8 cellular contexts compared by ENCODE assay signal in genomic region chr6:143510991-143511891, GRCh38. TPM values are rescaled to one million over a fixed set of nuclear protein-coding genes. Genes with fewer than 3 reads are reported as not detected.
DNase-seq lines count a peak whose midpoint lies in the region; ATAC-seq and TF ChIP-seq lines count a peak whose summit lies in the region.

Gene FUCA2 (minus strand): TSS chr6:143511720. CDS start chr6:143511634, 86 bp downstream.

- peak; percentile 66 for ATAC-seq in GM19035 (IDR thresholded peaks at IDR 0.05; ENCODE audit: unreplicated experiment)
- peak; percentile 63 for ATAC-seq in HG03354 (IDR thresholded peaks at IDR 0.05; ENCODE audit: poor library complexity, severe bottlenecking, unreplicated experiment)
- ATAC-seq in naive thymus-derived CD4-positive, alpha-beta T cell = peak; percentile 82
- ATAC-seq in stimulated activated effector memory CD8-positive, alpha-beta T cell treated with anti-CD3 and anti-CD28 coated beads, Interleukin-12 subunit alpha, Interleukin-12 subunit beta, amount 100 ng/mL, for 72 hours = peak; percentile 89

- peak within 1 kb of the TSS; percentile 93 for H3K4me3 Mint-ChIP-seq in activated T-helper 2 cell treated with anti-CD3 and anti-CD28 coated beads, Interferon-gamma antibody, Interleukin-2, Interleukin-4, amounts not matched to agents 10 μg/mL and 5 μg/mL and 100 μg/mL, durations not matched to agents 14 hours and 24 hours and 36 hours (ENCODE audit: low read depth)
- peak within 1 kb of the TSS; percentile 87 to 97 (median 92) for H3K4me3 Mint-ChIP-seq in naive thymus-derived CD4-positive, alpha-beta T cell
- peak within 1 kb of the TSS; percentile 92 for H3K4me3 Mint-ChIP-seq in stimulated activated effector memory CD8-positive, alpha-beta T cell treated with anti-CD3 and anti-CD28 coated beads, Interleukin-12 subunit alpha, Interleukin-12 subunit beta, amount 100 ng/mL, for 72 hours

- no peaks in the 10 kb centered on the region for H3K27me3 ChIP-seq in Peyer's patch
- no peaks in the 10 kb centered on the region for H3K27me3 ChIP-seq in naive thymus-derived CD4-positive, alpha-beta T cell (ENCODE audit: control insufficient read depth in 2 of 2, insufficient read depth in 2 of 2, low read length in 2 of 2)

- H3K27ac ChIP-seq in Peyer's patch = peak within 1 kb of the TSS; percentile 85 to 91 (median 89)
- peak within 1 kb of the TSS; percentile 69 for H3K27ac ChIP-seq in naive thymus-derived CD4-positive, alpha-beta T cell (ENCODE audit: low read depth, low read length)

- H3K27ac Mint-ChIP-seq in activated T-helper 2 cell treated with anti-CD3 and anti-CD28 coated beads, Interferon-gamma antibody, Interleukin-2, Interleukin-4, amounts not matched to agents 10 μg/mL and 5 μg/mL and 100 μg/mL, durations not matched to agents 14 hours and 24 hours and 36 hours = peak within 1 kb of the TSS; percentile 92
- H3K27ac Mint-ChIP-seq in naive thymus-derived CD4-positive, alpha-beta T cell = peak within 1 kb of the TSS; percentile 79 to 97 (median 89)
- peak within 1 kb of the TSS; percentile 97 for H3K27ac Mint-ChIP-seq in stimulated activated effector memory CD8-positive, alpha-beta T cell treated with anti-CD3 and anti-CD28 coated beads, Interleukin-12 subunit alpha, Interleukin-12 subunit beta, amount 100 ng/mL, for 72 hours

- peak; percentile 88 to 94 for TF ChIP-seq POLR2A in Peyer's patch (IDR thresholded peaks at IDR 0.05)

- H3K4me1 ChIP-seq in Peyer's patch = peaks cover 0 to 32% (median 1%) of the 10 kb centered on the region in 4 donors
- peaks cover 0 to 4% of the 10 kb centered on the region in 2 donors for H3K4me1 ChIP-seq in naive thymus-derived CD4-positive, alpha-beta T cell (ENCODE audit: control insufficient read depth in 2 of 2, insufficient read depth in 2 of 2, low read length in 2 of 2)

- peaks cover 28% of the 10 kb centered on the region for H3K36me3 Mint-ChIP-seq in activated T-helper 2 cell treated with anti-CD3 and anti-CD28 coated beads, Interferon-gamma antibody, Interleukin-2, Interleukin-4, amounts not matched to agents 10 μg/mL and 5 μg/mL and 100 μg/mL, durations not matched to agents 14 hours and 24 hours and 36 hours (ENCODE audit: low read depth)
- H3K36me3 Mint-ChIP-seq in naive thymus-derived CD4-positive, alpha-beta T cell = peaks cover 0 to 24% (median 15%) of the 10 kb centered on the region in 5 donors
- peaks cover 7% of the 10 kb centered on the region for H3K36me3 Mint-ChIP-seq in stimulated activated effector memory CD8-positive, alpha-beta T cell treated with anti-CD3 and anti-CD28 coated beads, Interleukin-12 subunit alpha, Interleukin-12 subunit beta, amount 100 ng/mL, for 72 hours

- H3K9me3 Mint-ChIP-seq in activated T-helper 2 cell treated with anti-CD3 and anti-CD28 coated beads, Interferon-gamma antibody, Interleukin-2, Interleukin-4, amounts not matched to agents 10 μg/mL and 5 μg/mL and 100 μg/mL, durations not matched to agents 14 hours and 24 hours and 36 hours = no peaks in the 10 kb centered on the region
- peaks cover 0 to 4% (median 0%) of the 10 kb centered on the region in 11 donors for H3K9me3 Mint-ChIP-seq in naive thymus-derived CD4-positive, alpha-beta T cell
- no peaks in the 10 kb centered on the region for H3K9me3 Mint-ChIP-seq in stimulated activated effector memory CD8-positive, alpha-beta T cell treated with anti-CD3 and anti-CD28 coated beads, Interleukin-12 subunit alpha, Interleukin-12 subunit beta, amount 100 ng/mL, for 72 hours

- H3K4me1 Mint-ChIP-seq in activated T-helper 2 cell treated with anti-CD3 and anti-CD28 coated beads, Interferon-gamma antibody, Interleukin-2, Interleukin-4, amounts not matched to agents 10 μg/mL and 5 μg/mL and 100 μg/mL, durations not matched to agents 14 hours and 24 hours and 36 hours (ENCODE audit: low read depth) = peaks cover 29% of the 10 kb centered on the region
- peaks cover 14 to 43% (median 19%) of the 10 kb centered on the region in 7 donors for H3K4me1 Mint-ChIP-seq in naive thymus-derived CD4-positive, alpha-beta T cell
- H3K4me1 Mint-ChIP-seq in stimulated activated effector memory CD8-positive, alpha-beta T cell treated with anti-CD3 and anti-CD28 coated beads, Interleukin-12 subunit alpha, Interleukin-12 subunit beta, amount 100 ng/mL, for 72 hours = peaks cover 8% of the 10 kb centered on the region

- POLR2A ChIA-PET in naive thymus-derived CD4-positive, alpha-beta T cell (lab: Charles Lee) = interaction anchor here (0.6 to 2.2 kb wide), 5 partner anchors 9 to 332 kb away, joined by 3 to 13 read pairs (median 4); partner anchors contain the start of genes ADAT2, LTV1 and PEX3

- H3K27me3 Mint-ChIP-seq in activated T-helper 2 cell treated with anti-CD3 and anti-CD28 coated beads, Interferon-gamma antibody, Interleukin-2, Interleukin-4, amounts not matched to agents 10 μg/mL and 5 μg/mL and 100 μg/mL, durations not matched to agents 14 hours and 24 hours and 36 hours (ENCODE audit: low read depth) = no peaks in the 10 kb centered on the region
- no peaks in the 10 kb centered on the region for H3K27me3 Mint-ChIP-seq in naive thymus-derived CD4-positive, alpha-beta T cell

- DNase-seq in Ammon's horn (ENCODE audit: low spot score) (peak; percentile 87), Peyer's patch (peak; percentile 73 to 95 (median 94)), fibroblast of mammary gland (ENCODE audit: low read depth) (peak; percentile 93)
- peak; percentile 66 for DNase-seq in activated T-helper 2 cell treated with anti-CD3 and anti-CD28 coated beads, Interferon-gamma antibody, Interleukin-2, Interleukin-4, amounts not matched to agents 10 μg/mL and 5 μg/mL and 100 μg/mL, durations not matched to agents 14 hours and 24 hours and 36 hours (ENCODE audit: low spot score)
- peak; percentile 35 to 72 (median 63) for DNase-seq in naive thymus-derived CD4-positive, alpha-beta T cell
- DNase-seq in stimulated activated effector memory CD8-positive, alpha-beta T cell treated with anti-CD3 and anti-CD28 coated beads, Interleukin-12 subunit alpha, Interleukin-12 subunit beta, amount 100 ng/mL, for 72 hours (ENCODE audit: low spot score in 2 of 2) = peak; percentile 44 to 82

- H3K4me3 ChIP-seq in Peyer's patch (peak within 1 kb of the TSS; percentile 74 to 81 (median 78)), fibroblast of mammary gland (ENCODE audit: control insufficient read depth, low read depth, low read length) (peak within 1 kb of the TSS; percentile 78)
- H3K4me3 ChIP-seq in naive thymus-derived CD4-positive, alpha-beta T cell (ENCODE audit: low read length) = peak within 1 kb of the TSS; percentile 74

- TF ChIP-seq CTCF in Peyer's patch (IDR thresholded peaks at IDR 0.05) (peak in 1 of 6 experiments; percentile 11), fibroblast of mammary gland (conservative IDR thresholded peaks at IDR 0.05; ENCODE audit: control insufficient read depth, insufficient read depth, low read depth, low read length) (no peak)

- intact Hi-C loops in activated T-helper 2 cell treated with anti-CD3 and anti-CD28 coated beads, Interferon-gamma antibody, Interleukin-2, Interleukin-4, amounts not matched to agents 10 μg/mL and 5 μg/mL and 100 μg/mL, durations not matched to agents 14 hours and 24 hours and 36 hours (cut with micrococcal nuclease) = loop anchor here (2.0 kb wide), 3 partner anchors 26 to 70 kb away; partner anchors contain the start of genes ADAT2 and PEX3
- intact Hi-C loops in naive thymus-derived CD4-positive, alpha-beta T cell (cut with micrococcal nuclease) = loop anchor here (1.0 to 10.0 kb wide), 7 partner anchors 26 to 446 kb away; partner anchors contain the start of genes ADAT2 (in 2 of the 2), LTV1 (in 2 of the 2), PEX3 (in 2 of the 2) and AIG1 (in 1 of the 2)

- CTCF ChIA-PET in naive thymus-derived CD4-positive, alpha-beta T cell (lab: Charles Lee) = interaction anchor here (0.6 to 1.4 kb wide), 2 partner anchors 18 to 24 kb away, joined by 3 read pairs; no protein-coding TSS in a partner anchor

- no peaks in the 10 kb centered on the region for H3K9me3 ChIP-seq in Peyer's patch
- no peaks in the 10 kb centered on the region for H3K9me3 ChIP-seq in naive thymus-derived CD4-positive, alpha-beta T cell (ENCODE audit: control insufficient read depth in 2 of 3, low read length in 3 of 3)

- H3K36me3 ChIP-seq in Peyer's patch = peaks cover 0 to 15% (median 0%) of the 10 kb centered on the region in 3 donors
- H3K36me3 ChIP-seq in naive thymus-derived CD4-positive, alpha-beta T cell (ENCODE audit: control insufficient read depth in 2 of 3, insufficient read depth in 3 of 3, low read length in 3 of 3) = no peaks in the 10 kb centered on the region

RNA-seq across cellular contexts. Expression of gene FUCA2, which starts in this region (rescaled TPM):
- 10 to 100 TPM; 47.3 to 78.8 (median 54.4) TPM for total RNA-seq in Peyer's patch
- total RNA-seq in activated T-helper 2 cell treated with anti-CD3 and anti-CD28 coated beads, Interferon-gamma antibody, Interleukin-2, Interleukin-4, amounts not matched to agents 10 μg/mL and 5 μg/mL and 100 μg/mL, durations not matched to agents 14 hours and 24 hours and 36 hours = 20.9 and 22.8 TPM in 2 replicates
- 10 to 100 TPM in 2 of 5 experiments, 1 to 10 TPM in 3; 5.3 to 14.9 (median 6.7) TPM for total RNA-seq in naive thymus-derived CD4-positive, alpha-beta T cell
- polyA plus RNA-seq in naive thymus-derived CD4-positive, alpha-beta T cell = 1 to 10 TPM; 4.4 to 5.4 TPM

Comparison
In these comparisons a context has a peak if more than half of its experiments do, and no peak if none do; other contexts are left out.
1. Peak in every context shown above with its lines: DNase-seq, ATAC-seq, H3K4me3 ChIP-seq and H3K27ac ChIP-seq.